ENCODE assay signal across 8 cellular contexts in genomic region chr1:58781541-58782307, GRCh38. TPM values are rescaled to one million over a fixed set of nuclear protein-coding genes. Genes with fewer than 3 reads are reported as not detected.
DNase-seq lines count a peak whose midpoint lies in the region; ATAC-seq, FAIRE-seq and TF ChIP-seq lines count a peak whose summit lies in the region.

No MANE protein-coding gene starts in this region.

- H3K36me3 ChIP-seq in CD4-positive, alpha-beta memory T cell (ENCODE audit: insufficient read depth, low read length) = no peaks in the 10 kb centered on the region
- H3K36me3 ChIP-seq in SJSA1 (peaks cover 42% of the 10 kb centered on the region), cardiac muscle cell (no peaks in the 10 kb centered on the region), pancreas (peaks cover 0 to 18% (median 4%) of the 10 kb centered on the region in 3 donors)

- H3K27ac Mint-ChIP-seq in CD4-positive, alpha-beta memory T cell = peak overlapping the region; percentile 81 to 97 (median 88)
- peak overlapping the region; percentile 86 for H3K27ac Mint-ChIP-seq in activated naive CD8-positive, alpha-beta T cell

- peaks cover 14 to 39% (median 20%) of the 10 kb centered on the region in 4 donors for H3K4me1 Mint-ChIP-seq in CD4-positive, alpha-beta memory T cell
- H3K4me1 Mint-ChIP-seq in activated naive CD8-positive, alpha-beta T cell (ENCODE audit: low read depth) = peaks cover 24% of the 10 kb centered on the region

- peaks cover 31% of the 10 kb centered on the region for H3K4me1 ChIP-seq in CD4-positive, alpha-beta memory T cell (ENCODE audit: insufficient read depth, low read length)
- H3K4me1 ChIP-seq in SJSA1 (replicated peaks) (peaks cover 28% of the 10 kb centered on the region), cardiac muscle cell (ENCODE audit: low read depth) (peaks cover 5% of the 10 kb centered on the region), pancreas (peaks cover 6 to 15% (median 14%) of the 10 kb centered on the region in 3 donors)

- intact Hi-C loops in CD4-positive, alpha-beta memory T cell (cut with micrococcal nuclease) = loop anchor here (5.0 kb wide), 1 partner anchor 39 kb away; no protein-coding TSS in a partner anchor
- intact Hi-C loops in pancreas (cut with DNase I) = loop anchor here in 2 of 3 donors (10.0 kb wide), 3 partner anchors 103 to 273 kb away; no protein-coding TSS in a partner anchor

- peak overlapping the region; percentile 99 for H3K27ac ChIP-seq in CD4-positive, alpha-beta memory T cell (ENCODE audit: low read depth, low read length)
- H3K27ac ChIP-seq in SJSA1 (peak overlapping the region; percentile 80; the same call in 1 of the 2 replicates), cardiac muscle cell (no peak overlapping the region), pancreas (peak overlapping the region; percentile 97 to 100 (median 100))

- peak; percentile 61 to 68 (median 66) for DNase-seq in CD4-positive, alpha-beta memory T cell
- DNase-seq in HuH-7.5 (ENCODE audit: low spot score) (peak; percentile 37), SJSA1 (ENCODE audit: low read depth in 1 of 2, low spot score in 2 of 2) (peak; percentile 68 to 80), cardiac muscle cell (ENCODE audit: low read depth in 1 of 2, low spot score in 1 of 2) (peak; percentile 80 to 85), pancreas (peak; percentile 62 to 89 (median 76)), urothelium cell line (ENCODE audit: low spot score) (peak; percentile 68), cerebellar nuclear complex (lab: John Stamatoyannopoulos, UW) (no peak)

- CTCF ChIA-PET in CD4-positive, alpha-beta memory T cell (lab: Charles Lee; ENCODE audit: partially characterized antibody) = interaction anchor here (0.6 to 2.0 kb wide), 22 partner anchors 9 to 978 kb away, joined by 3 to 12 read pairs (median 4); no protein-coding TSS in a partner anchor

- peaks cover 0 to 23% (median 0%) of the 10 kb centered on the region in 8 donors for H3K9me3 Mint-ChIP-seq in CD4-positive, alpha-beta memory T cell
- no peaks in the 10 kb centered on the region for H3K9me3 Mint-ChIP-seq in activated naive CD8-positive, alpha-beta T cell (ENCODE audit: low read depth)

- peaks cover 3 to 5% of the 10 kb centered on the region in 2 donors for H3K27me3 Mint-ChIP-seq in CD4-positive, alpha-beta memory T cell
- peaks cover 4% of the 10 kb centered on the region for H3K27me3 Mint-ChIP-seq in activated naive CD8-positive, alpha-beta T cell

- POLR2A ChIA-PET in CD4-positive, alpha-beta memory T cell (lab: Charles Lee; ENCODE audit: partially characterized antibody) = interaction anchor here (0.6 to 7.1 kb wide), 13 partner anchors 9 to 917 kb away, joined by 3 to 91 read pairs (median 7); partner anchors contain the start of genes FGGY and MYSM1

- no peaks in the 10 kb centered on the region for H3K27me3 ChIP-seq in CD4-positive, alpha-beta memory T cell (ENCODE audit: insufficient read depth, low read length)
- H3K27me3 ChIP-seq in SJSA1 (replicated peaks) = no peaks in the 10 kb centered on the region; the same call in 1 of the 2 replicates
- H3K27me3 ChIP-seq in cardiac muscle cell = peaks cover 10% of the 10 kb centered on the region
- H3K27me3 ChIP-seq in pancreas = no peaks in the 10 kb centered on the region

- peak overlapping the region; percentile 38 to 96 for H3K4me3 ChIP-seq in CD4-positive, alpha-beta memory T cell (ENCODE audit: low read length in 2 of 2)
- H3K4me3 ChIP-seq in SJSA1 (peak overlapping the region; percentile 64), cardiac muscle cell (peak overlapping the region; percentile 56), pancreas (peak overlapping the region; percentile 78 to 96 (median 92))

- peak in 2 of 4 donors; percentile 2 to 4 for ATAC-seq in pancreas

- H3K36me3 Mint-ChIP-seq in CD4-positive, alpha-beta memory T cell = peaks cover 0 to 23% of the 10 kb centered on the region in 2 donors
- H3K36me3 Mint-ChIP-seq in activated naive CD8-positive, alpha-beta T cell = peaks cover 5% of the 10 kb centered on the region

- H3K4me3 Mint-ChIP-seq in CD4-positive, alpha-beta memory T cell = peak overlapping the region; percentile 90 to 98 (median 90)
- H3K4me3 Mint-ChIP-seq in activated naive CD8-positive, alpha-beta T cell = peak overlapping the region; percentile 96

- 1% methylated on average over 42 of the region's 42 CpGs for WGBS in pancreas, 2 donors

- FAIRE-seq in pancreas (lab: Jason Lieb, UNC) (no peak), urothelium cell line (lab: Jason Lieb, UNC) (no peak)

- TF ChIP-seq CTCF in cardiac muscle cell (IDR thresholded peaks at IDR 0.05; ENCODE audit: low read depth, low read length) (peak; percentile 51), pancreas (IDR thresholded peaks at IDR 0.05) (peak in 1 of 4 donors; percentile 16)

- H3K9me3 ChIP-seq in CD4-positive, alpha-beta memory T cell (ENCODE audit: control insufficient read depth in 1 of 2, low read length in 2 of 2) = no peaks in the 10 kb centered on the region
- no peaks in the 10 kb centered on the region for H3K9me3 ChIP-seq in SJSA1 (replicated peaks)
- H3K9me3 ChIP-seq in cardiac muscle cell (ENCODE audit: low read depth) = no peaks in the 10 kb centered on the region
- H3K9me3 ChIP-seq in pancreas = no peaks in the 10 kb centered on the region

RNA-seq across cellular contexts. Expression of gene JUN, which starts 2.1 kb away (rescaled TPM):
- 10 to 100 TPM; 19.0 TPM for total RNA-seq in CD4-positive, alpha-beta memory T cell
- polyA plus RNA-seq in CD4-positive, alpha-beta memory T cell = 10 to 100 TPM; 40.4 to 56.7 TPM
- total RNA-seq in SJSA1 (2014; rRNA removed; shearing (Covaris generic)) = 80.9 and 102 TPM in 2 replicates
- 77.9 and 126 TPM in 2 replicates for total RNA-seq in cardiac muscle cell
- polyA plus RNA-seq in cardiac muscle cell = 25.0 and 29.3 TPM in 2 replicates
- total RNA-seq in pancreas = 100 to 1,000 TPM in 1 of 6 donors, 10 to 100 TPM in 5; 47.1 to 111 (median 86.2) TPM
- 100 to 1,000 TPM in 1 of 2 donors, 10 to 100 TPM in 1; 45.0 to 134 TPM for polyA plus RNA-seq in pancreas

Comparison
In these comparisons a context has a peak if more than half of its experiments do, and no peak if none do; other contexts are left out.
1. DNase-seq: peak in CD4-positive, alpha-beta memory T cell (5 of 5), HuH-7.5 (single experiment), SJSA1 (2 of 2), cardiac muscle cell (2 of 2), pancreas (6 of 6) and urothelium cell line (single experiment); none in cerebellar nuclear complex (0 of 2).
2. Peak in every context shown above with its lines, with median percentiles within 50 percentile points of each other: H3K4me3 ChIP-seq.